ENCODE assay signal across 19 cellular contexts in genomic region chr19:52142001-52142595, GRCh38.
"Had no signal": no experiment of that assay in that cellular context is flagged by ENCODE, and none has a peak within 500 bp of the region (broad histone marks: within the 10 kb centered on the region; RNA-seq: fewer than 3 reads in every experiment).

No MANE protein-coding gene starts in this region.

- H3K27me3 ChIP-seq: body of pancreas, esophagus muscularis mucosa, right lobe of liver, spleen, upper lobe of left lung had no signal

- DNase-seq: activated B cell treated with CpG ODN at 0.5 μM for 24 hours; activated CD4-positive, alpha-beta T cell treated with anti-CD3 and anti-CD28 coated beads, Interleukin-2, amount 50 U/mL, for 1 hour; activated naive CD4-positive, alpha-beta T cell treated with anti-CD3 and anti-CD28 coated beads, Interleukin-2, amount 50 U/mL, for 16 hours; activated T-cell treated with anti-CD3 and anti-CD28 coated beads for 4 hours; amniotic stem cell; body of pancreas; cerebellar nuclear complex; effector memory CD8-positive, alpha-beta T cell; foreskin melanocyte; natural killer cell; psoas muscle; right lobe of liver; spleen; stimulated activated CD4-positive, alpha-beta T cell treated with anti-CD3 and anti-CD28 coated beads, Interleukin-2, amount 100 ng/mL, for 24 hours; stimulated activated naive B cell treated with anti-CD40 and anti-IgM and Interleukin-4, amounts not matched to agents 10 μg/mL and 1 μg/mL and 100 μg/mL, for 72 hours; upper lobe of left lung had no signal

- H3K36me3 ChIP-seq: esophagus muscularis mucosa, right lobe of liver, spleen, upper lobe of left lung had no signal

- H3K4me3 Mint-ChIP-seq: dendritic cell treated with granulocyte-macrophage colony-stimulating factor and Interleukin-4, amounts not matched to agents 40 ng/mL and 50 ng/mL, for 4 days; effector memory CD8-positive, alpha-beta T cell had no signal

- H3K27ac ChIP-seq: body of pancreas, esophagus muscularis mucosa, psoas muscle, right lobe of liver, spleen, upper lobe of left lung had no signal

- H3K36me3 Mint-ChIP-seq: natural killer cell had no signal

- H3K27ac Mint-ChIP-seq: activated B cell treated with CpG ODN at 0.5 μM for 24 hours; activated T-helper 2 cell treated with anti-CD3 and anti-CD28 coated beads, Interferon-gamma antibody, Interleukin-2, Interleukin-4, amounts not matched to agents 10 μg/mL and 5 μg/mL and 100 μg/mL, durations not matched to agents 14 hours and 24 hours and 36 hours; dendritic cell treated with granulocyte-macrophage colony-stimulating factor and Interleukin-4, amounts not matched to agents 40 ng/mL and 50 ng/mL, for 4 days; effector memory CD8-positive, alpha-beta T cell had no signal

- H3K27me3 Mint-ChIP-seq: activated B cell treated with CpG ODN at 0.5 μM for 24 hours; dendritic cell treated with granulocyte-macrophage colony-stimulating factor and Interleukin-4, amounts not matched to agents 40 ng/mL and 50 ng/mL, for 4 days; effector memory CD8-positive, alpha-beta T cell; stimulated activated naive B cell treated with anti-CD40 and anti-IgM and Interleukin-4, amounts not matched to agents 10 μg/mL and 1 μg/mL and 100 μg/mL, for 72 hours had no signal

- H3K9me3 ChIP-seq: body of pancreas, esophagus muscularis mucosa had no signal

- ATAC-seq: body of pancreas; effector memory CD8-positive, alpha-beta T cell; natural killer cell; psoas muscle; right lobe of liver; stimulated activated naive B cell treated with anti-CD40 and anti-IgM and Interleukin-4, amounts not matched to agents 10 μg/mL and 1 μg/mL and 100 μg/mL, for 72 hours had no signal

- H3K4me3 ChIP-seq: body of pancreas, esophagus muscularis mucosa, psoas muscle, right lobe of liver, spleen, upper lobe of left lung had no signal
